8 cellular contexts compared by ENCODE assay signal in genomic region chr4:40205259-40206198, GRCh38. TPM values are rescaled to one million over a fixed set of nuclear protein-coding genes. Genes with fewer than 3 reads are reported as not detected.
DNase-seq lines count a peak whose midpoint lies in the region; ATAC-seq and TF ChIP-seq lines count a peak whose summit lies in the region.

No MANE protein-coding gene starts in this region.

- BruUV-seq in Panc1 (replicated peaks; lab: Mats Ljungman, UMichigan) = no TSS peak

- peaks cover 80% of the 10 kb centered on the region for H3K36me3 Mint-ChIP-seq in activated CD4-positive, alpha-beta T cell treated with anti-CD3 and anti-CD28 coated beads, Interleukin-2, amount 10 ng/mL, durations not matched to agents 7 days and 5 days (ENCODE audit: low read depth)
- no peaks in the 10 kb centered on the region for H3K36me3 Mint-ChIP-seq in HFFc6 (ENCODE audit: low read depth)

- peak; percentile 53 for ATAC-seq in HG02938 (IDR thresholded peaks at IDR 0.05; ENCODE audit: unreplicated experiment)
- ATAC-seq in Panc1 = no peak

- H3K4me1 ChIP-seq in Panc1 (ENCODE audit: control insufficient read depth, insufficient read depth, low read length) = peaks cover under 1% of the 10 kb centered on the region

- CTCF ChIA-PET in activated CD4-positive, alpha-beta T cell treated with anti-CD3 and anti-CD28 coated beads, Interleukin-2, amount 10 ng/mL, durations not matched to agents 7 days and 5 days (lab: Charles Lee) = interaction anchor here (0.6 to 1.8 kb wide), 15 partner anchors 9 to 154 kb away, joined by 3 to 10 read pairs (median 4); partner anchors contain the start of gene RHOH
- CTCF ChIA-PET in Panc1 (lab: Charles Lee) = no interaction called here

- H3K27ac Mint-ChIP-seq in activated CD4-positive, alpha-beta T cell treated with anti-CD3 and anti-CD28 coated beads, Interleukin-2, amount 10 ng/mL, durations not matched to agents 7 days and 5 days = peak overlapping the region; percentile 98
- H3K27ac Mint-ChIP-seq in HFFc6 = no peak overlapping the region

- H3K36me3 ChIP-seq in Panc1 (ENCODE audit: control insufficient read depth, insufficient read depth, low read length) = no peaks in the 10 kb centered on the region

- POLR2A ChIA-PET in activated CD4-positive, alpha-beta T cell treated with anti-CD3 and anti-CD28 coated beads, Interleukin-2, amount 10 ng/mL, durations not matched to agents 7 days and 5 days (lab: Charles Lee) = interaction anchor here (0.6 to 1.5 kb wide), 6 partner anchors 9 to 227 kb away, joined by 3 to 6 read pairs (median 3); no protein-coding TSS in a partner anchor
- POLR2A ChIA-PET in Panc1 (lab: Charles Lee) = interaction anchor here (0.5 kb wide), 1 partner anchor 30 kb away, joined by 7 read pairs; no protein-coding TSS in a partner anchor

- peak; percentile 56 for DNase-seq in activated CD4-positive, alpha-beta T cell treated with anti-CD3 and anti-CD28 coated beads, Interleukin-2, amount 10 ng/mL, durations not matched to agents 7 days and 5 days
- DNase-seq in activated CD4-positive, alpha-beta T cell treated with anti-CD3 and anti-CD28 coated beads for 4 hours = no peak
- DNase-seq in Panc1 (ENCODE audit: low read depth, low spot score) (no peak), islet precursor cell (peak; percentile 59), HFFc6 (no peak), G401 (ENCODE audit: low spot score) (no peak), cerebellum (ENCODE audit: low spot score) (no peak)

- H3K9me3 Mint-ChIP-seq in activated CD4-positive, alpha-beta T cell treated with anti-CD3 and anti-CD28 coated beads, Interleukin-2, amount 10 ng/mL, durations not matched to agents 7 days and 5 days = no peaks in the 10 kb centered on the region
- H3K9me3 Mint-ChIP-seq in HFFc6 = no peaks in the 10 kb centered on the region

- no peaks in the 10 kb centered on the region for H3K27me3 ChIP-seq in Panc1 (ENCODE audit: control insufficient read depth, insufficient read depth, low read length)

- H3K27ac ChIP-seq in Panc1 (ENCODE audit: low read length) = peak overlapping the region; percentile 46; the same call in 1 of the 2 replicates

- H3K4me1 Mint-ChIP-seq in activated CD4-positive, alpha-beta T cell treated with anti-CD3 and anti-CD28 coated beads, Interleukin-2, amount 10 ng/mL, durations not matched to agents 7 days and 5 days = peaks cover 72% of the 10 kb centered on the region
- peaks cover 2% of the 10 kb centered on the region; the same call in 1 of the 2 replicates for H3K4me1 Mint-ChIP-seq in HFFc6 (ENCODE audit: low read depth)

- no peak overlapping the region for H3K4me3 ChIP-seq in Panc1 (ENCODE audit: low read depth in 2 of 2, low read length in 2 of 2)

- no peaks in the 10 kb centered on the region for H3K9me3 ChIP-seq in Panc1 (ENCODE audit: control insufficient read depth, insufficient read depth, low read depth, low read length)

- TF ChIP-seq CTCF in Panc1 (IDR thresholded peaks at IDR 0.05) (no peak), HFFc6 (IDR thresholded peaks at IDR 0.05) (no peak)

- H3K4me3 Mint-ChIP-seq in activated CD4-positive, alpha-beta T cell treated with anti-CD3 and anti-CD28 coated beads, Interleukin-2, amount 10 ng/mL, durations not matched to agents 7 days and 5 days = peak overlapping the region; percentile 94
- H3K4me3 Mint-ChIP-seq in HFFc6 = no peak overlapping the region

- intact Hi-C loops in Panc1 (cut with micrococcal nuclease; ENCODE audit: unreplicated experiment) = no loop called here

- in situ Hi-C loops in Panc1 (cut with HindIII; ENCODE audit: low pct_unique_long_range_greater_than_20kb, low sequenced_read_pairs) (no loop called here), G401 (cut with HindIII; ENCODE audit: low sequenced_read_pairs) (no loop called here)

- H3K27me3 Mint-ChIP-seq in activated CD4-positive, alpha-beta T cell treated with anti-CD3 and anti-CD28 coated beads, Interleukin-2, amount 10 ng/mL, durations not matched to agents 7 days and 5 days = no peaks in the 10 kb centered on the region
- peaks cover 29% of the 10 kb centered on the region for H3K27me3 Mint-ChIP-seq in HFFc6 (ENCODE audit: insufficient read depth)

RNA-seq across cellular contexts. Expression of gene RHOH, which starts 8.7 kb away (rescaled TPM):
- 100 to 1,000 TPM; 134 to 137 TPM for total RNA-seq in activated CD4-positive, alpha-beta T cell treated with anti-CD3 and anti-CD28 coated beads, Interleukin-2, amount 10 ng/mL, durations not matched to agents 7 days and 5 days
- total RNA-seq in Panc1 (2021; ENCODE audit: unreplicated experiment) (1.2 TPM), cerebellum (0.18 TPM)
- polyA plus RNA-seq in Panc1 (2012; ENCODE audit: insufficient read length) = 0.29 TPM
- not detected for total RNA-seq in HFFc6 (2021; fragmentation: NEBNext Ultra II Directional; extraction: Animal tissue kit (Norgen Biotek cat#: 25700))
- 36.6 and 48.6 TPM in 2 replicates for total RNA-seq in G401 (2014; rRNA removed; shearing (Covaris generic))

Comparison
In these comparisons a context has a peak if more than half of its experiments do, and no peak if none do; other contexts are left out.
1. DNase-seq: peak in activated CD4-positive, alpha-beta T cell treated with anti-CD3 and anti-CD28 coated beads, Interleukin-2, amount 10 ng/mL, durations not matched to agents 7 days and 5 days (single experiment) and islet precursor cell (single experiment); none in activated CD4-positive, alpha-beta T cell treated with anti-CD3 and anti-CD28 coated beads for 4 hours (0 of 2), Panc1 (single experiment), HFFc6 (single experiment), G401 (single experiment) and cerebellum (single experiment).
2. RNA of gene RHOH, which starts 8.7 kb away (total RNA-seq): 134 to 137 TPM in activated CD4-positive, alpha-beta T cell treated with anti-CD3 and anti-CD28 coated beads, Interleukin-2, amount 10 ng/mL, durations not matched to agents 7 days and 5 days and 36.6 to 48.6 TPM in G401; 1.2 TPM in Panc1 (single experiment), 0.18 TPM in cerebellum (single experiment) and not detected in HFFc6; every median in the first group is over 10 times any median in the second.